Comparison of ENCODE assay signal across 8 cellular contexts in genomic region chr10:44958897-44959242, GRCh38. TPM values are rescaled to one million over a fixed set of nuclear protein-coding genes. Genes with fewer than 3 reads are reported as not detected.
DNase-seq lines count a peak whose midpoint lies in the region; ATAC-seq, FAIRE-seq and TF ChIP-seq lines count a peak whose summit lies in the region.

No MANE protein-coding gene starts in this region.

- DNase-seq in activated naive CD4-positive, alpha-beta T cell treated with anti-CD3 and anti-CD28 coated beads, Interleukin-2, amount 10 ng/mL, durations not matched to agents 7 days and 5 days = no peak
- DNase-seq in activated naive CD4-positive, alpha-beta T cell treated with Interleukin-2 at 50 U/mL for 16 hours = no peak
- no peak for DNase-seq in body of pancreas
- no peak for DNase-seq in lung (ENCODE audit: low spot score)
- DNase-seq in type B pancreatic cell (ENCODE audit: extremely low spot score, unreplicated experiment) = no peak
- DNase-seq in GM12892 (ENCODE audit: insufficient read length) = no peak

- intact Hi-C loops in body of pancreas (cut with DNase I) = no loop called here

- peak overlapping the region; percentile 63 for H3K27ac Mint-ChIP-seq in activated naive CD4-positive, alpha-beta T cell treated with anti-CD3 and anti-CD28 coated beads, Interleukin-2, amount 10 ng/mL, durations not matched to agents 7 days and 5 days
- H3K27ac Mint-ChIP-seq in type B pancreatic cell = peak overlapping the region; percentile 83

- H3K4me1 ChIP-seq in body of pancreas = peaks cover 50% of the 10 kb centered on the region
- peaks cover 7 to 16% of the 10 kb centered on the region in 2 donors for H3K4me1 ChIP-seq in lung (ENCODE audit: control insufficient read depth in 2 of 2, insufficient read depth in 2 of 2, low read length in 2 of 2)

- H3K27me3 Mint-ChIP-seq in activated naive CD4-positive, alpha-beta T cell treated with anti-CD3 and anti-CD28 coated beads, Interleukin-2, amount 10 ng/mL, durations not matched to agents 7 days and 5 days = peaks cover 13% of the 10 kb centered on the region
- no peaks in the 10 kb centered on the region for H3K27me3 Mint-ChIP-seq in type B pancreatic cell

- TF ChIP-seq POLR2A in body of pancreas (IDR thresholded peaks at IDR 0.05) (no peak), GM12892 (IDR thresholded peaks at IDR 0.05; ENCODE audit: low read depth, low read length) (no peak)

- WGBS in body of pancreas, 2 donors = 2 to 4% methylated on average over 5 to 6 of the region's 6 CpGs
- 5 to 6% methylated on average over 6 of the region's 6 CpGs for WGBS in lung, 2 donors

- no peaks in the 10 kb centered on the region for H3K9me3 Mint-ChIP-seq in activated naive CD4-positive, alpha-beta T cell treated with anti-CD3 and anti-CD28 coated beads, Interleukin-2, amount 10 ng/mL, durations not matched to agents 7 days and 5 days
- no peaks in the 10 kb centered on the region for H3K9me3 Mint-ChIP-seq in type B pancreatic cell

- H3K4me1 Mint-ChIP-seq in activated naive CD4-positive, alpha-beta T cell treated with anti-CD3 and anti-CD28 coated beads, Interleukin-2, amount 10 ng/mL, durations not matched to agents 7 days and 5 days = peaks cover 16% of the 10 kb centered on the region
- H3K4me1 Mint-ChIP-seq in type B pancreatic cell (ENCODE audit: unreplicated experiment) = peaks cover 53% of the 10 kb centered on the region

- peaks cover 11% of the 10 kb centered on the region for H3K36me3 Mint-ChIP-seq in activated naive CD4-positive, alpha-beta T cell treated with anti-CD3 and anti-CD28 coated beads, Interleukin-2, amount 10 ng/mL, durations not matched to agents 7 days and 5 days
- H3K36me3 Mint-ChIP-seq in type B pancreatic cell = peaks cover 9% of the 10 kb centered on the region

- H3K9me3 ChIP-seq in body of pancreas (no peaks in the 10 kb centered on the region), lung (ENCODE audit: control insufficient read depth in 2 of 2, insufficient read depth in 1 of 2, low read length in 1 of 2) (no peaks in the 10 kb centered on the region)

- no peak for TF ChIP-seq CTCF in body of pancreas (IDR thresholded peaks at IDR 0.05)
- no peak for TF ChIP-seq CTCF in lung (IDR thresholded peaks at IDR 0.05; ENCODE audit: control extremely low read depth, extremely low read depth)
- no peak for TF ChIP-seq CTCF in type B pancreatic cell (conservative IDR thresholded peaks at IDR 0.05)

- H3K4me3 ChIP-seq in body of pancreas (peak overlapping the region; percentile 10 to 35), lung (peak overlapping the region; percentile 65)

- no peaks in the 10 kb centered on the region for H3K36me3 ChIP-seq in body of pancreas (replicated peaks in 1 of 2; ENCODE audit: insufficient read depth in 1 of 2, low read depth in 2 of 2)
- peaks cover 0 to 1% of the 10 kb centered on the region in 2 donors for H3K36me3 ChIP-seq in lung (ENCODE audit: control insufficient read depth in 2 of 2, insufficient read depth in 2 of 2, low read length in 2 of 2)

- ATAC-seq in body of pancreas = no peak
- ATAC-seq in lung (ENCODE audit: insufficient read depth, low FRiP score) = no peak
- ATAC-seq in GM19463 (IDR thresholded peaks at IDR 0.05; ENCODE audit: unreplicated experiment) = no peak
- ATAC-seq in HG03045 (IDR thresholded peaks at IDR 0.05; ENCODE audit: unreplicated experiment) = no peak

- peak overlapping the region; percentile 89 to 97 (median 92) for H3K27ac ChIP-seq in body of pancreas
- peak overlapping the region; percentile 95 to 99 for H3K27ac ChIP-seq in lung (ENCODE audit: low read depth in 1 of 2, low read length in 1 of 2)

- no peak for FAIRE-seq in GM12892 (lab: Jason Lieb, UNC)

- no peaks in the 10 kb centered on the region for H3K27me3 ChIP-seq in body of pancreas
- H3K27me3 ChIP-seq in lung (ENCODE audit: control insufficient read depth, insufficient read depth) = no peaks in the 10 kb centered on the region

- peak overlapping the region; percentile 81 for H3K4me3 Mint-ChIP-seq in activated naive CD4-positive, alpha-beta T cell treated with anti-CD3 and anti-CD28 coated beads, Interleukin-2, amount 10 ng/mL, durations not matched to agents 7 days and 5 days
- peak overlapping the region; percentile 89 for H3K4me3 Mint-ChIP-seq in type B pancreatic cell

- CTCF ChIA-PET in activated naive CD4-positive, alpha-beta T cell treated with anti-CD3 and anti-CD28 coated beads, Interleukin-2, amount 10 ng/mL, durations not matched to agents 7 days and 5 days (lab: Charles Lee) = no interaction called here

RNA-seq across cellular contexts. Expression of gene RASSF4, which starts 0.7 kb away (rescaled TPM):
- total RNA-seq in body of pancreas (10 to 100 TPM; 44.5 to 50.8 TPM), lung (10 to 100 TPM; 38.8 to 44.3 TPM), type B pancreatic cell (ENCODE audit: low replicate concordance) (22.7 and 27.9 TPM in 2 replicates)
- polyA plus RNA-seq in lung = 10 to 100 TPM; 19.5 to 55.4 TPM
- polyA plus RNA-seq in GM12892 (2012; ENCODE audit: missing spikeins) = 29.4 TPM

RNA-seq across cellular contexts. Expression of gene DEPP1, which starts 19.7 kb away (rescaled TPM):
- total RNA-seq in body of pancreas (100 to 1,000 TPM; 226 to 230 TPM), lung (100 to 1,000 TPM in 1 of 2 donors, 10 to 100 TPM in 1; 37.0 to 149 TPM), type B pancreatic cell (ENCODE audit: low replicate concordance) (25.7 and 53.0 TPM in 2 replicates)
- 10 to 100 TPM; 48.3 to 91.9 TPM for polyA plus RNA-seq in lung
- polyA plus RNA-seq in GM12892 (2012; ENCODE audit: missing spikeins) = 4.2 TPM

RNA-seq across cellular contexts. Expression of gene ZNF22, which starts 41.9 kb away (rescaled TPM):
- 10 to 100 TPM; 12.9 to 30.4 TPM for total RNA-seq in body of pancreas
- total RNA-seq in lung = 10 to 100 TPM; 17.7 to 40.7 TPM
- polyA plus RNA-seq in lung = 10 to 100 TPM; 16.8 to 18.6 TPM
- 23.5 and 39.0 TPM in 2 replicates for total RNA-seq in type B pancreatic cell (ENCODE audit: low replicate concordance)
- 34.9 TPM for polyA plus RNA-seq in GM12892 (2012; ENCODE audit: missing spikeins)

RNA-seq across cellular contexts. Expression of gene TMEM72, which starts 47.7 kb away (rescaled TPM):
- total RNA-seq in body of pancreas = 10 to 100 TPM in 1 of 2 donors, 1 to 10 TPM in 1; 4.7 to 10.2 TPM
- under 1 TPM in 1 of 2 donors, not detected in 1; 0.11 TPM for total RNA-seq in lung
- under 1 TPM; 0.02 to 0.04 TPM for polyA plus RNA-seq in lung
- 0.40 and 1.2 TPM in 2 replicates for total RNA-seq in type B pancreatic cell (ENCODE audit: low replicate concordance)
- polyA plus RNA-seq in GM12892 (2012; ENCODE audit: missing spikeins) = 0.08 TPM
